Comparison of ENCODE assay signal across 5 cellular contexts in the genomic region with DNA sequence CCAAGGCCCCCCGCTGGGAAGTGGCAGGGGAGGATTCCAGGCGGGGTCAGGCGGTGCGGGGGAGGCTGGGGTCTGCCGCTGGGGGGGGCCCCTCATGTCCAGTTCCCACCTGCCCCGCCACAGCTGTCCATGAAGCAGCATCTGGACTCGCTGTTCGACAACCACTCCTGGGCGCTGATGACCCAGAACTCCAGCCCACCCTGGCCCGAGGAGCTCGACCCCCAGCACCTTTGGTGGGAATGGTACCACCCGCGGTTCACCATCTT. TPM values are rescaled to one million over a fixed set of nuclear protein-coding genes. Genes with fewer than 3 reads are reported as not detected.
"Had no signal": no experiment of that assay in that cellular context is flagged by ENCODE, and none has a peak within 500 bp of the region (broad histone marks: within the 10 kb centered on the region; RNA-seq: fewer than 3 reads in every experiment).

No MANE protein-coding gene starts in this region.

RNA-seq across cellular contexts. Expression of a gene that starts 7.1 kb away (rescaled TPM):
- total RNA-seq: HepG2, HT-29, HT1080, IMR-90 had no signal
- polyA plus RNA-seq: IgD-negative memory B cell had no signal

RNA-seq across cellular contexts. Expression of a gene that starts 11.1 kb away (rescaled TPM):
- total RNA-seq: HepG2, HT-29, HT1080 had no signal
- polyA plus RNA-seq: IgD-negative memory B cell had no signal

RNA-seq across cellular contexts. Expression of a gene that starts 14.6 kb away (rescaled TPM):
- total RNA-seq: HepG2, HT-29, HT1080, IMR-90 had no signal
- polyA plus RNA-seq: IgD-negative memory B cell had no signal

RNA-seq across cellular contexts. Expression of a gene that starts 24.9 kb away (rescaled TPM):
- total RNA-seq: HT-29, HT1080, IMR-90 had no signal
- polyA plus RNA-seq: IgD-negative memory B cell, IMR-90 had no signal

RNA-seq across cellular contexts. Expression of a gene that starts 44.5 kb away (rescaled TPM):
- total RNA-seq: HepG2 had no signal
- polyA plus RNA-seq: IgD-negative memory B cell had no signal
